1 cellular context compared by ENCODE assay signal in genomic region chr12:49089831-49090773, GRCh38.
TF ChIP-seq lines count a peak whose summit lies in the region.

No MANE protein-coding gene starts in this region.

TF ChIP-seq in GM12878, 131 proteins besides CTCF, POLR2A, EP300 and RAD21:
- TF ChIP-seq ASH2L (IDR thresholded peaks at IDR 0.05; ENCODE audit: borderline replicate concordance, low read depth) (no peak), EGR1 (IDR thresholded peaks at IDR 0.05; ENCODE audit: borderline replicate concordance in 1 of 2, low read depth in 2 of 2, low read length in 2 of 2) (peak in 1 of 2 experiments; percentile 9; a peak in 1 of 3 replicates), BHLHE40 (IDR thresholded peaks at IDR 0.05; ENCODE audit: borderline replicate concordance in 1 of 2, low read depth in 2 of 2, low read length in 1 of 2) (peak in 1 of 2 experiments; percentile 65; a peak in 2 of 4 replicates), STAT1 (conservative IDR thresholded peaks at IDR 0.05) (no peak), CHD1 (IDR thresholded peaks at IDR 0.05; ENCODE audit: low read depth, low read length) (no peak), SUZ12 (IDR thresholded peaks at IDR 0.05; ENCODE audit: unreplicated experiment) (peak; percentile 43), ELK1 (IDR thresholded peaks at IDR 0.05; ENCODE audit: low read depth, low read length) (no peak), HSF1 (IDR thresholded peaks at IDR 0.05; ENCODE audit: low read depth, low read length) (no peak), NR2C2 (IDR thresholded peaks at IDR 0.05; ENCODE audit: borderline replicate concordance, control insufficient read depth, insufficient read length, low read depth) (no peak), CHD2 (IDR thresholded peaks at IDR 0.05; ENCODE audit: borderline replicate concordance, low read depth, low read length) (no peak), BACH1 (IDR thresholded peaks at IDR 0.05; ENCODE audit: borderline replicate concordance) (peak; percentile 49; the same call in 1 of the 2 replicates), ESRRA (IDR thresholded peaks at IDR 0.05; ENCODE audit: low read length) (no peak), GATAD2B (conservative IDR thresholded peaks at IDR 0.05; ENCODE audit: low read depth) (0 out of 2 replicates have a peak, but pooled peaks have one; percentile 51), PAX8 (IDR thresholded peaks at IDR 0.05) (no peak), GABPA (IDR thresholded peaks at IDR 0.05; ENCODE audit: low read depth) (no peak), E2F8 (IDR thresholded peaks at IDR 0.05; ENCODE audit: low read depth, partially characterized antibody) (no peak), HDAC6 (IDR thresholded peaks at IDR 0.05; ENCODE audit: unreplicated experiment) (peak; percentile 99)
